1 cellular context compared by ENCODE assay signal in the genomic region with DNA sequence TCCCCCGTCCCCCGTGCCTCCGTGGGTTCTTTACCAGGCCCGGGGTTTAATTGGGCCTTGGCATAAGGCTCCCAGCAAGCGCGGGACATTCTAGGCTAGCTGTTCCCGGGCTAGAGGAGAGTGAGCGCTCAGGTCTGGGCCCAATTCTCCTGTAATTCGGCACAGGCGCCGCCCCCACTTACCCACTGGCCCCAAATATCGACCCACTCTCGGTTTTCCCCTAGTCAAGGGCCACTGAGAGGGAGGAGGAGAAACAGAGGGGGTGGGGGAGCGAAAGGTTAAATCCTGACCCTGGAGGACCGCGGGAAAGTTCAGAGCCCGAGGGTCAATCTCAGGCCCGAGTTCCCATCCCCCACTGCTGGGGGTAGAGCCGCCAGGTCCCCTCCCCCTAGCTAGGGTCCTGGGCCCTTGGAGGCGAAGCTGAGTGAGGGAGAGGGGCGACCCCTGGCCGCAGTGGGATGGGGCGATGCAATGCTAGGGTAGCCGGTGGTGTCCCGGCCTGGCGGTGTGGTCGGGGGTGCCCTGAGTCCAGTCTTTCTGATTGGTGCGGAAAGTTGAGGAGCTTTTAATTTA.
A peak's percentile ranks its signal among the peaks of the same experiment; 100 is the strongest.
TF ChIP-seq lines count a peak whose summit lies in the region.

No MANE protein-coding gene starts in this region.

TF ChIP-seq in endothelial cell of umbilical vein, 7 proteins besides CTCF, POLR2A, EP300 and RAD21:
- TF ChIP-seq, protein P1, sequence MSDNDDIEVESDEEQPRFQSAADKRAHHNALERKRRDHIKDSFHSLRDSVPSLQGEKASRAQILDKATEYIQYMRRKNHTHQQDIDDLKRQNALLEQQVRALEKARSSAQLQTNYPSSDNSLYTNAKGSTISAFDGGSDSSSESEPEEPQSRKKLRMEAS (IDR thresholded peaks at IDR 0.05; ENCODE audit: insufficient read depth, insufficient read length) = no peak
- TF ChIP-seq EZH2 (IDR thresholded peaks at IDR 0.05; ENCODE audit: borderline replicate concordance, low read depth, low read length, severe bottlenecking) (peak; percentile 91), MYC (IDR thresholded peaks at IDR 0.05; ENCODE audit: low read depth, low read length) (no peak), GATA2 (IDR thresholded peaks at IDR 0.05; ENCODE audit: insufficient read depth, insufficient read length, low read depth, low read length) (no peak), FOS (IDR thresholded peaks at IDR 0.05; ENCODE audit: borderline replicate concordance, insufficient read depth, low read length) (no peak)
